ENCODE assay signal across 1 cellular context in genomic region chr10:28928484-28928883, GRCh38.
TF ChIP-seq lines count a peak whose summit lies in the region.

No MANE protein-coding gene starts in this region.

TF ChIP-seq in HepG2, 621 proteins besides CTCF, POLR2A, EP300 and RAD21 (continued from another document):
- TF ChIP-seq ZNF318 (CRISPR knock-in tag; IDR thresholded peaks at IDR 0.05) (no peak), KAT2B (IDR thresholded peaks at IDR 0.05; ENCODE audit: borderline replicate concordance, low read depth, low read length) (peak; percentile 91), HMG20A (CRISPR knock-in tag; IDR thresholded peaks at IDR 0.05; ENCODE audit: borderline replicate concordance) (peak; percentile 44; the same call in 1 of the 2 replicates)
TF ChIP-seq in HepG2: peak in this region for 9.
